ENCODE assay signal across 8 cellular contexts in the genomic region with DNA sequence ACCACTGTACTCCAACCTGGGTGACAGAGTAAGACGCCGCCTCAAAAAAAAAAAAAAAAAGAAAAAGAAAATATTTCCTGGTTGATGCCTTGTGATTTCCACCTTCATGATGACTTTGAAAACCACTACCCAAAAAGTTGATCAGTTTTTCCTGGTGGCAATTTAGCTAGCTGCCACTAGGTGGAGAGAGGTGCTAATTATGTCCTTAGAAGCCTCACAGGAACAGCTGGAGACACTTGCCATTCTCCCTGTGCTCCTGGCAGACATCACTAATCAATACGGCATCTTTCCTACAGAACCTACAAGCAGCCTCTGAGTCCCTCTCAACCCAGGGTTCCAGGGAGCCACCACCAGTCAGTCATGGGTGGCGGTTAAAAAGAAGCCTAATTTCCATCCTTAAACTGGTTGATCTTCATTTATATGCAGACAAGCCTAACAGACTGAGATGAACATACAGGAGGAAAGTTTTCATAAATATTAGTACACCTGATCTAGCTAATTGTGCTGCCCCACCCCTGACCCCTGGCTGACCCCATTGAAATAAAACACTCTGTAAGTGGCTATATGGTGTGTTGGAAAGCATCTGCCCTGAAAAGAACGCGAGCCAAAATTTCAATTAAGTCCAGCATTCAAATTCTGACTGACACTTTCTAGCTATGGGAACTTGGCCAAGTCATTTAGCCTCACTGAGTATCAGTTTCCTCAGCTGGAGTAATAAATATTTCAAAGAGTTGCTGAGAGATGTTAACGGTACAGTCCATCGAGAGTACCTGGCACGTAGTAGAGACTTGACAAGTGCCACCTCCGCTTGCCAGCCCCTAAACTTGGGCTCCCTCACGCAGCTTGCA. TPM values are rescaled to one million over a fixed set of nuclear protein-coding genes. Genes with fewer than 3 reads are reported as not detected.
DNase-seq lines count a peak whose midpoint lies in the region; TF ChIP-seq lines count a peak whose summit lies in the region.

No MANE protein-coding gene starts in this region.

- H3K27me3 Mint-ChIP-seq in Calu3 (ENCODE audit: unreplicated experiment) = peaks cover 36% of the 10 kb centered on the region
- H3K27me3 Mint-ChIP-seq in activated T-helper 1 cell treated with anti-CD3 and anti-CD28 coated beads, Interleukin-12 subunit alpha, Interleukin-12 subunit beta, Interleukin-2, Interleukin-4 antibody, amounts not matched to agents 30 ng/mL and 10 ng/mL and 1 ng/mL, durations not matched to agents 14 hours and 24 hours and 36 hours (ENCODE audit: insufficient read depth) = peaks cover 8% of the 10 kb centered on the region

- intact Hi-C loops in Calu3 (cut with micrococcal nuclease; ENCODE audit: unreplicated experiment) = loop anchor here (1.0 to 5.0 kb wide), 3 partner anchors 37 to 131 kb away; a partner anchor contains a TSS
- intact Hi-C loops in activated T-helper 1 cell treated with anti-CD3 and anti-CD28 coated beads, Interleukin-12 subunit alpha, Interleukin-12 subunit beta, Interleukin-2, Interleukin-4 antibody, amounts not matched to agents 30 ng/mL and 10 ng/mL and 1 ng/mL, durations not matched to agents 14 hours and 24 hours and 36 hours (cut with micrococcal nuclease) = loop anchor here (1.0 to 5.0 kb wide), 2 partner anchors 78 to 132 kb away; a partner anchor contains a TSS

- H3K27ac Mint-ChIP-seq in Calu3 (ENCODE audit: unreplicated experiment) = no peak overlapping the region
- no peak overlapping the region for H3K27ac Mint-ChIP-seq in activated T-helper 1 cell treated with anti-CD3 and anti-CD28 coated beads, Interleukin-12 subunit alpha, Interleukin-12 subunit beta, Interleukin-2, Interleukin-4 antibody, amounts not matched to agents 30 ng/mL and 10 ng/mL and 1 ng/mL, durations not matched to agents 14 hours and 24 hours and 36 hours

- BruUV-seq in Calu3 (replicated peaks; lab: Mats Ljungman, UMichigan) = no TSS peak

- H3K9me3 Mint-ChIP-seq in Calu3 (ENCODE audit: low read depth, unreplicated experiment) = no peaks in the 10 kb centered on the region
- no peaks in the 10 kb centered on the region for H3K9me3 Mint-ChIP-seq in activated T-helper 1 cell treated with anti-CD3 and anti-CD28 coated beads, Interleukin-12 subunit alpha, Interleukin-12 subunit beta, Interleukin-2, Interleukin-4 antibody, amounts not matched to agents 30 ng/mL and 10 ng/mL and 1 ng/mL, durations not matched to agents 14 hours and 24 hours and 36 hours

- POLR2A ChIA-PET in HEK293T (lab: Yijun Ruan, JAX) = no interaction called here

- TF ChIP-seq CTCF in Calu3 (IDR thresholded peaks at IDR 0.05; ENCODE audit: unreplicated experiment) = peak; percentile 73

- CTCF ChIA-PET in Calu3 (lab: Charles Lee) (interaction anchor here (0.5 to 2.0 kb wide), 11 partner anchors 10 to 500 kb away, joined by 3 to 12 read pairs (median 4); a partner anchor contains a TSS), HEK293T (lab: Yijun Ruan, JAX) (interaction anchor here (0.7 to 1.4 kb wide), 4 partner anchors 9 to 229 kb away, joined by 3 to 5 read pairs (median 3); no protein-coding TSS in a partner anchor)

- peaks cover 6% of the 10 kb centered on the region for H3K36me3 Mint-ChIP-seq in Calu3 (ENCODE audit: insufficient read depth, unreplicated experiment)
- peaks cover 2% of the 10 kb centered on the region for H3K36me3 Mint-ChIP-seq in activated T-helper 1 cell treated with anti-CD3 and anti-CD28 coated beads, Interleukin-12 subunit alpha, Interleukin-12 subunit beta, Interleukin-2, Interleukin-4 antibody, amounts not matched to agents 30 ng/mL and 10 ng/mL and 1 ng/mL, durations not matched to agents 14 hours and 24 hours and 36 hours (ENCODE audit: low read depth)

- peaks cover 35% of the 10 kb centered on the region for H3K4me1 Mint-ChIP-seq in Calu3 (ENCODE audit: low read depth, unreplicated experiment)
- H3K4me1 Mint-ChIP-seq in activated T-helper 1 cell treated with anti-CD3 and anti-CD28 coated beads, Interleukin-12 subunit alpha, Interleukin-12 subunit beta, Interleukin-2, Interleukin-4 antibody, amounts not matched to agents 30 ng/mL and 10 ng/mL and 1 ng/mL, durations not matched to agents 14 hours and 24 hours and 36 hours (ENCODE audit: low read depth) = peaks cover 44% of the 10 kb centered on the region

- H3K4me3 Mint-ChIP-seq in Calu3 (ENCODE audit: low read depth, unreplicated experiment) = no peak overlapping the region
- H3K4me3 Mint-ChIP-seq in activated T-helper 1 cell treated with anti-CD3 and anti-CD28 coated beads, Interleukin-12 subunit alpha, Interleukin-12 subunit beta, Interleukin-2, Interleukin-4 antibody, amounts not matched to agents 30 ng/mL and 10 ng/mL and 1 ng/mL, durations not matched to agents 14 hours and 24 hours and 36 hours = no peak overlapping the region

- DNase-seq in Calu3 (peak; percentile 64), HEK293T (ENCODE audit: extremely low spot score) (peak; percentile 59), NCI-H82 (lab: John Stamatoyannopoulos, UW) (peak; percentile 75), glomerular visceral epithelial cell (ENCODE audit: extremely low spot score) (peak; percentile 49), ureter (ENCODE audit: low spot score) (no peak), SKM-1 treated with dmso at 0.1 percent for 144 hours (lab: John Stamatoyannopoulos, UW; ENCODE audit: unreplicated experiment) (no peak)
- DNase-seq in activated T-helper 1 cell treated with anti-CD3 and anti-CD28 coated beads, Interleukin-12 subunit alpha, Interleukin-12 subunit beta, Interleukin-2, Interleukin-4 antibody, amounts not matched to agents 30 ng/mL and 10 ng/mL and 1 ng/mL, durations not matched to agents 14 hours and 24 hours and 36 hours (ENCODE audit: low spot score) = peak; percentile 37
- DNase-seq in stimulated activated CD4-positive, alpha-beta T cell treated with anti-CD3 and anti-CD28 coated beads, Interleukin-12 subunit alpha, Interleukin-12 subunit beta, amount 100 ng/mL, for 48 hours (ENCODE audit: low read depth in 2 of 3, low spot score in 1 of 3) = peak; percentile 21 to 49 (median 22)

TF ChIP-seq in HEK293T, 16 proteins besides CTCF, POLR2A, EP300 and RAD21:
- no peak for TF ChIP-seq CTBP1 (IDR thresholded peaks at IDR 0.05; ENCODE audit: borderline replicate concordance)

RNA-seq across cellular contexts. Expression of a gene that starts 6.2 kb away (rescaled TPM):
- total RNA-seq in Calu3 (2022) (170 and 429 TPM in 2 replicates), ureter (48.4 TPM)
- total RNA-seq in activated T-helper 1 cell treated with anti-CD3 and anti-CD28 coated beads, Interleukin-12 subunit alpha, Interleukin-12 subunit beta, Interleukin-2, Interleukin-4 antibody, amounts not matched to agents 30 ng/mL and 10 ng/mL and 1 ng/mL, durations not matched to agents 14 hours and 24 hours and 36 hours = 24.2 and 29.2 TPM in 2 replicates

RNA-seq across cellular contexts. Expression of a gene that starts 37.8 kb away (rescaled TPM):
- 159 and 326 TPM in 2 replicates for total RNA-seq in Calu3 (2022)
- total RNA-seq in activated T-helper 1 cell treated with anti-CD3 and anti-CD28 coated beads, Interleukin-12 subunit alpha, Interleukin-12 subunit beta, Interleukin-2, Interleukin-4 antibody, amounts not matched to agents 30 ng/mL and 10 ng/mL and 1 ng/mL, durations not matched to agents 14 hours and 24 hours and 36 hours = 50.1 and 54.2 TPM in 2 replicates
- 33.4 TPM for total RNA-seq in ureter

Comparison
In these comparisons a context has a peak if more than half of its experiments do, and no peak if none do; other contexts are left out.
1. DNase-seq: peak in Calu3 (single experiment), HEK293T (single experiment), NCI-H82 (single experiment), activated T-helper 1 cell treated with anti-CD3 and anti-CD28 coated beads, Interleukin-12 subunit alpha, Interleukin-12 subunit beta, Interleukin-2, Interleukin-4 antibody, amounts not matched to agents 30 ng/mL and 10 ng/mL and 1 ng/mL, durations not matched to agents 14 hours and 24 hours and 36 hours (single experiment), glomerular visceral epithelial cell (single experiment) and stimulated activated CD4-positive, alpha-beta T cell treated with anti-CD3 and anti-CD28 coated beads, Interleukin-12 subunit alpha, Interleukin-12 subunit beta, amount 100 ng/mL, for 48 hours (3 of 3); none in ureter (single experiment) and SKM-1 treated with dmso at 0.1 percent for 144 hours (single experiment).